Comparison of ENCODE assay signal across 20 cellular contexts in genomic region chr20:49432562-49432961, GRCh38. TPM values are rescaled to one million over a fixed set of nuclear protein-coding genes. Genes with fewer than 3 reads are reported as not detected.
A peak's percentile ranks its signal among the peaks of the same experiment; 100 is the strongest.
DNase-seq lines count a peak whose midpoint lies in the region; ATAC-seq, FAIRE-seq and TF ChIP-seq lines count a peak whose summit lies in the region.
"Had no signal": no experiment of that assay in that cellular context is flagged by ENCODE, and none has a peak within 500 bp of the region (broad histone marks: within the 10 kb centered on the region; RNA-seq: fewer than 3 reads in every experiment).

No MANE protein-coding gene starts in this region.

- H3K27me3 ChIP-seq in HepG2 (ENCODE audit: control insufficient read depth in 1 of 2, insufficient read depth in 2 of 2, low read length in 2 of 2), result peaks cover 4 to 14% of the 10 kb centered on the region in 2 experiments; a peak in 3 of 5 replicates
- H3K27me3 ChIP-seq in right lobe of liver, result no peaks in the 10 kb centered on the region
- no peaks in the 10 kb centered on the region for H3K27me3 ChIP-seq in sigmoid colon
- peaks cover 0 to 5% of the 10 kb centered on the region in 2 donors for H3K27me3 ChIP-seq in left lung
- H3K27me3 ChIP-seq: BLaER1 treated with 17β-estradiol and CSF1 and Interleukin-3, amounts not matched to agents 10 nM and 100 nM; MG63 had no signal

- intact Hi-C loops in HepG2 (cut with micrococcal nuclease; ENCODE audit: unreplicated experiment), result no loop called here
- intact Hi-C loops in right lobe of liver (cut with DNase I), result no loop called here
- intact Hi-C loops in head of caudate nucleus (cut with DNase I), result no loop called here
- intact Hi-C loops in sigmoid colon (cut with DNase I), result no loop called here
- intact Hi-C loops in left lung (cut with DNase I), result no loop called here

- DNase-seq in HepG2 (ENCODE audit: low spot score) (no peak), right lobe of liver (no peak), NCI-H69 (lab: John Stamatoyannopoulos, UW) (peak; percentile 9), head of caudate nucleus (peak in 32 of 42 donors; percentile 17 to 84 (median 50)), sigmoid colon (no peak), left lung (no peak)
- DNase-seq in effector CD4-positive, alpha-beta T cell, result no peak
- DNase-seq: CD8-positive, alpha-beta T cell; DMS79 treated with DMSO at 0.1 percent for 48 hours; Karpas-422; MG63; NCI-H1048; NCI-H1694; NCI-H2081 treated with DMSO at 0.1 percent for 48 hours; NCI-H526 treated with DMSO at 0.1 percent for 48 hours; OCI-M1; Right ventricle myocardium superior; SK-N-SH had no signal

- TF ChIP-seq RAD21 in HepG2 (CRISPR knock-in tag; IDR thresholded peaks at IDR 0.05), result no peak

- H3K9ac ChIP-seq in HepG2 (ENCODE audit: insufficient read depth, low read depth, low read length), result no peak overlapping the region
- H3K9ac ChIP-seq: BLaER1 treated with 17β-estradiol and CSF1 and Interleukin-3, amounts not matched to agents 10 nM and 100 nM; SK-N-SH had no signal

- H3K4me1 ChIP-seq in HepG2 (ENCODE audit: insufficient read depth, low read length) (no peaks in the 10 kb centered on the region), right lobe of liver (no peaks in the 10 kb centered on the region), sigmoid colon (peaks cover 0 to 14% (median 9%) of the 10 kb centered on the region in 4 donors), left lung (no peaks in the 10 kb centered on the region)

- CTCF ChIA-PET in HepG2 (lab: Yijun Ruan, JAX; ENCODE audit: low intra/inter-chr PET ratio, low total read pairs), result no interaction called here

- TF ChIP-seq POLR2A in HepG2 (IDR thresholded peaks at IDR 0.05; ENCODE audit: insufficient read depth in 1 of 2, low read depth in 2 of 2, low read length in 2 of 2) (no peak), right lobe of liver (IDR thresholded peaks at IDR 0.05) (no peak), sigmoid colon (IDR thresholded peaks at IDR 0.05) (no peak)

- H4K20me1 ChIP-seq in HepG2 (ENCODE audit: insufficient read depth, low read length), result no peaks in the 10 kb centered on the region
- H4K20me1 ChIP-seq: BLaER1 treated with 17β-estradiol and CSF1 and Interleukin-3, amounts not matched to agents 10 nM and 100 nM had no signal

- in situ Hi-C loops in HepG2 (cut with HindIII; ENCODE audit: extremely low pct_ligation_motif_present, low pct_unique_long_range_greater_than_20kb), result no loop called here

- POLR2A ChIA-PET in HepG2 (lab: Yijun Ruan, JAX), result no interaction called here

- 11% methylated on average over 3 of the region's 3 CpGs for WGBS in HepG2 (ENCODE audit: low lambda C conversion rate)
- 75% methylated on average over 2 of the region's 3 CpGs for WGBS in right lobe of liver (ENCODE audit: insufficient coverage, low coverage, low lambda C conversion rate, missing lambda C conversion rate)
- 62 to 74% methylated on average over 3 of the region's 3 CpGs for WGBS in sigmoid colon, 2 donors

- H2AFZ ChIP-seq in HepG2 (ENCODE audit: low read length), result no peak overlapping the region

- no peak overlapping the region for H3K4me2 ChIP-seq in HepG2 (ENCODE audit: low read depth, low read length)
- H3K4me2 ChIP-seq: BLaER1 treated with 17β-estradiol and CSF1 and Interleukin-3, amounts not matched to agents 10 nM and 100 nM; SK-N-SH had no signal

- no peak for TF ChIP-seq CTCF in HepG2 (CRISPR knock-in tag; IDR thresholded peaks at IDR 0.05)
- no peak for TF ChIP-seq CTCF in right lobe of liver (IDR thresholded peaks at IDR 0.05)
- no peak for TF ChIP-seq CTCF in sigmoid colon (IDR thresholded peaks at IDR 0.05)
- TF ChIP-seq CTCF in left lung (IDR thresholded peaks at IDR 0.05), result no peak

- no peaks in the 10 kb centered on the region for H3K79me2 ChIP-seq in HepG2 (ENCODE audit: insufficient read depth, low read length)

- no peak for FAIRE-seq in HepG2 (lab: Jason Lieb, UNC)
- FAIRE-seq: H54 had no signal

- H3K27ac ChIP-seq in HepG2 (ENCODE audit: extremely low read length, insufficient read depth, low read length), result no peak overlapping the region
- H3K27ac ChIP-seq in right lobe of liver, result no peak overlapping the region
- H3K27ac ChIP-seq in sigmoid colon, result no peak overlapping the region
- H3K27ac ChIP-seq in left lung, result no peak overlapping the region
- H3K27ac ChIP-seq: BLaER1 treated with 17β-estradiol and CSF1 and Interleukin-3, amounts not matched to agents 10 nM and 100 nM had no signal

- H3K36me3 ChIP-seq in HepG2 (replicated peaks in 1 of 2; ENCODE audit: control insufficient read depth in 1 of 2, insufficient read depth in 2 of 2, low read length in 2 of 2), result no peaks in the 10 kb centered on the region
- H3K36me3 ChIP-seq in right lobe of liver, result no peaks in the 10 kb centered on the region
- H3K36me3 ChIP-seq in sigmoid colon, result no peaks in the 10 kb centered on the region
- H3K36me3 ChIP-seq in left lung, result no peaks in the 10 kb centered on the region
- H3K36me3 ChIP-seq: BLaER1 treated with 17β-estradiol and CSF1 and Interleukin-3, amounts not matched to agents 10 nM and 100 nM had no signal

- no peak overlapping the region for H3K4me3 ChIP-seq in HepG2 (replicated peaks in 1 of 3; ENCODE audit: insufficient read depth in 1 of 3, low read depth in 2 of 3, low read length in 3 of 3)
- no peak overlapping the region for H3K4me3 ChIP-seq in right lobe of liver
- no peak overlapping the region for H3K4me3 ChIP-seq in sigmoid colon
- H3K4me3 ChIP-seq in left lung, result no peak overlapping the region
- H3K4me3 ChIP-seq: BLaER1 treated with 17β-estradiol and CSF1 and Interleukin-3, amounts not matched to agents 10 nM and 100 nM; MG63 had no signal

- BruUV-seq in HepG2 (replicated peaks; lab: Mats Ljungman, UMichigan), result no TSS peak

- TF ChIP-seq EP300 in HepG2 (IDR thresholded peaks at IDR 0.05; ENCODE audit: low read depth in 2 of 2, low read length in 2 of 2) (no peak), HepG2 (CRISPR knock-in tag; IDR thresholded peaks at IDR 0.05; ENCODE audit: borderline replicate concordance) (no peak), sigmoid colon (IDR thresholded peaks at IDR 0.05) (no peak)

- H3K9me3 ChIP-seq in HepG2 (ENCODE audit: low read length), result no peaks in the 10 kb centered on the region
- H3K9me3 ChIP-seq in right lobe of liver, result no peaks in the 10 kb centered on the region
- H3K9me3 ChIP-seq in sigmoid colon, result no peaks in the 10 kb centered on the region
- no peaks in the 10 kb centered on the region for H3K9me3 ChIP-seq in left lung
- H3K9me3 ChIP-seq: BLaER1 treated with 17β-estradiol and CSF1 and Interleukin-3, amounts not matched to agents 10 nM and 100 nM; MG63; SK-N-SH had no signal

- ATAC-seq in HepG2 (no peak), right lobe of liver (no peak), left lung (no peak)
- ATAC-seq: CD8-positive, alpha-beta T cell had no signal

TF ChIP-seq in HepG2, 621 proteins besides CTCF, POLR2A, EP300 and RAD21:
- TF ChIP-seq ZNF547 (CRISPR knock-in tag; IDR thresholded peaks at IDR 0.05) (no peak), RFX1 (IDR thresholded peaks at IDR 0.05) (peak; percentile 58; the same call in 1 of the 2 replicates)

RNA-seq across cellular contexts. Expression of gene KCNB1, which starts 49.9 kb away (rescaled TPM):
- total RNA-seq in HepG2 (2016; rRNA removed; fragmentation: Illumina TruSeq; extraction: Trizol) (0.02 TPM in 1 of 2 replicates, not detected in the other), right lobe of liver (1 to 10 TPM; 1.5 to 8.2 (median 3.8) TPM), sigmoid colon (10 to 100 TPM; 11.8 to 20.6 (median 18.8) TPM), left lung (under 1 TPM; 0.26 to 0.34 TPM)
- not detected in 2 replicates for total RNA-seq in HepG2 (2016; cell fraction: cytosol; rRNA removed; fragmentation: Illumina TruSeq; extraction: Trizol; ENCODE audit: low read depth)
- total RNA-seq in HepG2 (2016; cell fraction: insoluble cytoplasmic fraction; rRNA removed; fragmentation: Illumina TruSeq; extraction: Trizol), result 0.04 TPM in 1 of 2 replicates, not detected in the other
- not detected in 2 replicates for total RNA-seq in HepG2 (2016; cell fraction: membrane; rRNA removed; fragmentation: Illumina TruSeq; extraction: Trizol)
- total RNA-seq in HepG2 (2016; cell fraction: nucleus; rRNA removed; fragmentation: Illumina TruSeq; extraction: Trizol), result 0.09 TPM in 1 of 2 replicates, not detected in the other
- polyA plus RNA-seq in HepG2 (2011; rRNA removed) (0.01 TPM in 1 of 2 replicates, not detected in the other), sigmoid colon (1 to 10 TPM in 1 of 3 donors, under 1 TPM in 1, not detected in 1; under 0.01 to 2.5 TPM)
- polyA plus RNA-seq in HepG2 (2011; cell fraction: cytosol; rRNA removed), result 0.03 TPM in 1 of 2 replicates, not detected in the other
- polyA plus RNA-seq in HepG2 (2011; cell fraction: nucleus; rRNA removed), result not detected in 2 replicates
- 0.05 and 0.09 TPM in 2 replicates for polyA plus RNA-seq in HepG2 (2012)
- polyA plus RNA-seq in HepG2 (2016; cell fraction: cytosol; fragmentation: Illumina TruSeq; extraction: Trizol; ENCODE audit: low read depth), result not detected in 2 replicates
- not detected in 2 replicates for polyA plus RNA-seq in HepG2 (2016; cell fraction: insoluble cytoplasmic fraction; fragmentation: Illumina TruSeq; extraction: Trizol; ENCODE audit: low read depth)
- not detected in 2 replicates for polyA plus RNA-seq in HepG2 (2016; cell fraction: membrane; fragmentation: Illumina TruSeq; extraction: Trizol; ENCODE audit: low read depth)
- not detected in 2 replicates for polyA plus RNA-seq in HepG2 (2016; cell fraction: nucleus; fragmentation: Illumina TruSeq; extraction: Trizol; ENCODE audit: insufficient read depth, low read depth)
- polyA minus RNA-seq in HepG2 (2011; rRNA and poly(A)+ RNA removed; ENCODE audit: low replicate concordance), result 0.16 TPM in 1 of 2 replicates, not detected in the other
- not detected in 2 replicates for polyA minus RNA-seq in HepG2 (2011; cell fraction: cytosol; rRNA and poly(A)+ RNA removed)
- polyA minus RNA-seq in HepG2 (2011; cell fraction: nucleus; rRNA and poly(A)+ RNA removed), result under 0.01 TPM in 1 of 2 replicates, not detected in the other

Comparison
In these comparisons a context has a peak if more than half of its experiments do, and no peak if none do; other contexts are left out.
1. DNase-seq: peak in NCI-H69 (single experiment) and head of caudate nucleus (32 of 42); none in HepG2 (single experiment), right lobe of liver (0 of 3), sigmoid colon (single experiment), effector CD4-positive, alpha-beta T cell (single experiment) and left lung (0 of 2).